In genomic region chr16:53029971-53030370, GRCh38 we compare ENCODE assay signal across 1 cellular context.
TF ChIP-seq lines count a peak whose summit lies in the region.

No MANE protein-coding gene starts in this region.

TF ChIP-seq in H1, 55 proteins besides CTCF, POLR2A, EP300 and RAD21 (continued from another document):
- TF ChIP-seq CEBPB (IDR thresholded peaks at IDR 0.05; ENCODE audit: low read depth, low read length) (no peak), NRF1 (IDR thresholded peaks at IDR 0.05; ENCODE audit: low read depth, low read length) (no peak), BRCA1 (IDR thresholded peaks at IDR 0.05; ENCODE audit: low read depth, low read length) (no peak)
- TF ChIP-seq, protein P1, sequence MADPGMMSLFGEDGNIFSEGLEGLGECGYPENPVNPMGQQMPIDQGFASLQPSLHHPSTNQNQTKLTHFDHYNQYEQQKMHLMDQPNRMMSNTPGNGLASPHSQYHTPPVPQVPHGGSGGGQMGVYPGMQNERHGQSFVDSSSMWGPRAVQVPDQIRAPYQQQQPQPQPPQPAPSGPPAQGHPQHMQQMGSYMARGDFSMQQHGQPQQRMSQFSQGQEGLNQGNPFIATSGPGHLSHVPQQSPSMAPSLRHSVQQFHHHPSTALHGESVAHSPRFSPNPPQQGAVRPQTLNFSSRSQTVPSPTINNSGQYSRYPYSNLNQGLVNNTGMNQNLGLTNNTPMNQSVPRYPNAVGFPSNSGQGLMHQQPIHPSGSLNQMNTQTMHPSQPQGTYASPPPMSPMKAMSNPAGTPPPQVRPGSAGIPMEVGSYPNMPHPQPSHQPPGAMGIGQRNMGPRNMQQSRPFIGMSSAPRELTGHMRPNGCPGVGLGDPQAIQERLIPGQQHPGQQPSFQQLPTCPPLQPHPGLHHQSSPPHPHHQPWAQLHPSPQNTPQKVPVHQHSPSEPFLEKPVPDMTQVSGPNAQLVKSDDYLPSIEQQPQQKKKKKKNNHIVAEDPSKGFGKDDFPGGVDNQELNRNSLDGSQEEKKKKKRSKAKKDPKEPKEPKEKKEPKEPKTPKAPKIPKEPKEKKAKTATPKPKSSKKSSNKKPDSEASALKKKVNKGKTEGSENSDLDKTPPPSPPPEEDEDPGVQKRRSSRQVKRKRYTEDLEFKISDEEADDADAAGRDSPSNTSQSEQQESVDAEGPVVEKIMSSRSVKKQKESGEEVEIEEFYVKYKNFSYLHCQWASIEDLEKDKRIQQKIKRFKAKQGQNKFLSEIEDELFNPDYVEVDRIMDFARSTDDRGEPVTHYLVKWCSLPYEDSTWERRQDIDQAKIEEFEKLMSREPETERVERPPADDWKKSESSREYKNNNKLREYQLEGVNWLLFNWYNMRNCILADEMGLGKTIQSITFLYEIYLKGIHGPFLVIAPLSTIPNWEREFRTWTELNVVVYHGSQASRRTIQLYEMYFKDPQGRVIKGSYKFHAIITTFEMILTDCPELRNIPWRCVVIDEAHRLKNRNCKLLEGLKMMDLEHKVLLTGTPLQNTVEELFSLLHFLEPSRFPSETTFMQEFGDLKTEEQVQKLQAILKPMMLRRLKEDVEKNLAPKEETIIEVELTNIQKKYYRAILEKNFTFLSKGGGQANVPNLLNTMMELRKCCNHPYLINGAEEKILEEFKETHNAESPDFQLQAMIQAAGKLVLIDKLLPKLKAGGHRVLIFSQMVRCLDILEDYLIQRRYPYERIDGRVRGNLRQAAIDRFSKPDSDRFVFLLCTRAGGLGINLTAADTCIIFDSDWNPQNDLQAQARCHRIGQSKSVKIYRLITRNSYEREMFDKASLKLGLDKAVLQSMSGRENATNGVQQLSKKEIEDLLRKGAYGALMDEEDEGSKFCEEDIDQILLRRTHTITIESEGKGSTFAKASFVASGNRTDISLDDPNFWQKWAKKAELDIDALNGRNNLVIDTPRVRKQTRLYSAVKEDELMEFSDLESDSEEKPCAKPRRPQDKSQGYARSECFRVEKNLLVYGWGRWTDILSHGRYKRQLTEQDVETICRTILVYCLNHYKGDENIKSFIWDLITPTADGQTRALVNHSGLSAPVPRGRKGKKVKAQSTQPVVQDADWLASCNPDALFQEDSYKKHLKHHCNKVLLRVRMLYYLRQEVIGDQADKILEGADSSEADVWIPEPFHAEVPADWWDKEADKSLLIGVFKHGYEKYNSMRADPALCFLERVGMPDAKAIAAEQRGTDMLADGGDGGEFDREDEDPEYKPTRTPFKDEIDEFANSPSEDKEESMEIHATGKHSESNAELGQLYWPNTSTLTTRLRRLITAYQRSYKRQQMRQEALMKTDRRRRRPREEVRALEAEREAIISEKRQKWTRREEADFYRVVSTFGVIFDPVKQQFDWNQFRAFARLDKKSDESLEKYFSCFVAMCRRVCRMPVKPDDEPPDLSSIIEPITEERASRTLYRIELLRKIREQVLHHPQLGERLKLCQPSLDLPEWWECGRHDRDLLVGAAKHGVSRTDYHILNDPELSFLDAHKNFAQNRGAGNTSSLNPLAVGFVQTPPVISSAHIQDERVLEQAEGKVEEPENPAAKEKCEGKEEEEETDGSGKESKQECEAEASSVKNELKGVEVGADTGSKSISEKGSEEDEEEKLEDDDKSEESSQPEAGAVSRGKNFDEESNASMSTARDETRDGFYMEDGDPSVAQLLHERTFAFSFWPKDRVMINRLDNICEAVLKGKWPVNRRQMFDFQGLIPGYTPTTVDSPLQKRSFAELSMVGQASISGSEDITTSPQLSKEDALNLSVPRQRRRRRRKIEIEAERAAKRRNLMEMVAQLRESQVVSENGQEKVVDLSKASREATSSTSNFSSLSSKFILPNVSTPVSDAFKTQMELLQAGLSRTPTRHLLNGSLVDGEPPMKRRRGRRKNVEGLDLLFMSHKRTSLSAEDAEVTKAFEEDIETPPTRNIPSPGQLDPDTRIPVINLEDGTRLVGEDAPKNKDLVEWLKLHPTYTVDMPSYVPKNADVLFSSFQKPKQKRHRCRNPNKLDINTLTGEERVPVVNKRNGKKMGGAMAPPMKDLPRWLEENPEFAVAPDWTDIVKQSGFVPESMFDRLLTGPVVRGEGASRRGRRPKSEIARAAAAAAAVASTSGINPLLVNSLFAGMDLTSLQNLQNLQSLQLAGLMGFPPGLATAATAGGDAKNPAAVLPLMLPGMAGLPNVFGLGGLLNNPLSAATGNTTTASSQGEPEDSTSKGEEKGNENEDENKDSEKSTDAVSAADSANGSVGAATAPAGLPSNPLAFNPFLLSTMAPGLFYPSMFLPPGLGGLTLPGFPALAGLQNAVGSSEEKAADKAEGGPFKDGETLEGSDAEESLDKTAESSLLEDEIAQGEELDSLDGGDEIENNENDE (IDR thresholded peaks at IDR 0.05; ENCODE audit: insufficient replicate concordance, low read length) = no peak
TF ChIP-seq in H1: peak in this region for 0.
